5 cellular contexts compared by ENCODE assay signal in genomic region chr9:130519927-130520326, GRCh38.
"Had no signal": no experiment of that assay in that cellular context is flagged by ENCODE, and none has a peak within 500 bp of the region (broad histone marks: within the 10 kb centered on the region; RNA-seq: fewer than 3 reads in every experiment).

No MANE protein-coding gene starts in this region.

- H3K4me2 ChIP-seq: GM23338 had no signal

- H3K4me3 ChIP-seq: GM23338, HAP-1 had no signal

- H3K36me3 ChIP-seq: HAP-1 had no signal

- H3K4me1 ChIP-seq: HAP-1 had no signal

- FAIRE-seq: HTR-8/SVneo had no signal

- H3K9me3 ChIP-seq: HAP-1 had no signal

- DNase-seq: HFFc6, KG1 had no signal
